In genomic region chr10:70621497-70622078, GRCh38 we compare ENCODE assay signal across 2 cellular contexts.
TF ChIP-seq lines count a peak whose summit lies in the region.

No MANE protein-coding gene starts in this region.

TF ChIP-seq in H1, 55 proteins besides CTCF, POLR2A, EP300 and RAD21:
- TF ChIP-seq TBP (IDR thresholded peaks at IDR 0.05; ENCODE audit: low read depth, low read length) = no peak
- no peak for TF ChIP-seq TEAD4 (IDR thresholded peaks at IDR 0.05; ENCODE audit: low read depth, low read length)
- no peak for TF ChIP-seq HDAC6 (IDR thresholded peaks at IDR 0.05; ENCODE audit: low read depth, low read length)

TF ChIP-seq in HEK293T, 16 proteins besides CTCF, POLR2A, EP300 and RAD21:
- TF ChIP-seq FOXM1 (IDR thresholded peaks at IDR 0.05; ENCODE audit: borderline replicate concordance) (no peak), FOXA1 (IDR thresholded peaks at IDR 0.05) (no peak), BHLHE40 (IDR thresholded peaks at IDR 0.05; ENCODE audit: borderline replicate concordance) (no peak), L3MBTL2 (conservative IDR thresholded peaks at IDR 0.05) (no peak), HDGF (IDR thresholded peaks at IDR 0.05; ENCODE audit: borderline replicate concordance) (no peak), SUZ12 (IDR thresholded peaks at IDR 0.05) (no peak), LEF1 (IDR thresholded peaks at IDR 0.05; ENCODE audit: borderline replicate concordance) (no peak), PKNOX1 (IDR thresholded peaks at IDR 0.05) (no peak), ELF4 (IDR thresholded peaks at IDR 0.05) (no peak), CTBP1 (IDR thresholded peaks at IDR 0.05; ENCODE audit: borderline replicate concordance) (no peak), NFRKB (IDR thresholded peaks at IDR 0.05) (no peak), TARDBP (IDR thresholded peaks at IDR 0.05) (no peak)
